In the genomic region with DNA sequence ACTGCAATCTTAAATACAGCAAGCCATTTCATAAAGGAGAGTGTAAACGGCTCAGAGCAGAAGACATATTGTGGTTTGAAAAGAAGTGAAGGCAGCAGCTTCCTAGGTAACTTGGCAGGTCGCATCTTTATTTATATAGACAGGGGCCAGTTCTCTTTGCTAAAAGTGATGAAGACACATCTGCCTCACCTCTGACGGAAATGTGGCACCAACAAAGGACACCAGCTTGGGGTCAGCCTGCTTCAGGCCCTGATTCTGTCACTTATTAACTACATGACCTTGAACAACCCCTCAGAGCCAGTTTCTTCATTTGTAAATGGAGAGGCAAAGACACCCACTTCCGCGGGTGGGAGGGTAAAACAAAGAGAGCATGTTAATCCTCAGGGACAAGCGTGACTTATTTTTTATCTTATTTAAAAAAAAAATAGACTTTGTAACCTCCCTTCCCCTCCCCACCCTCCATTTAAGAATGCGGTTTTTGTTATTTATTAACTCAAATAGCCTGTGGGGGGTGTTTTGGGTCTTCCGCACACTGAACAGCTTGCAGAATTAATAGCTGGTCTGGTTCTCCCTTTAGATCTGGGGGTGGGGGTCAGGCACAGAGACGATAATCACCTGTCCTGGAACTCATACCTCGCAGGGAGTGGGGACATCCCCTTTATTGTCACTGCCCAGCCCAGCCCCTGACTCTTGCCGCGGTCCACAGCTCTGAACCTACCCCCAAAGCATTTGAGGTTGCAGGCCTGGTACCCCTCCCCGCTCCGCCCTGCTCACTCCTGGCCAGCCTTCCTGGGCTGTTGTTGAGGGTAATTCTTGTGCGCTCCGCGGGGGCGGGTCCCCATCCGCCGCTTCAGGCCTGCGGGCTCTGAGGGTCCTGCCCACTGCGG, we compare ENCODE assay signal across 1 cellular context.
A peak's percentile ranks its signal among the peaks of the same experiment; 100 is the strongest.
TF ChIP-seq lines count a peak whose summit lies in the region.

No MANE protein-coding gene starts in this region.

TF ChIP-seq in HepG2, 621 proteins besides CTCF, POLR2A, EP300 and RAD21 (continued from another document and continues in another):
- TF ChIP-seq, protein P1, sequence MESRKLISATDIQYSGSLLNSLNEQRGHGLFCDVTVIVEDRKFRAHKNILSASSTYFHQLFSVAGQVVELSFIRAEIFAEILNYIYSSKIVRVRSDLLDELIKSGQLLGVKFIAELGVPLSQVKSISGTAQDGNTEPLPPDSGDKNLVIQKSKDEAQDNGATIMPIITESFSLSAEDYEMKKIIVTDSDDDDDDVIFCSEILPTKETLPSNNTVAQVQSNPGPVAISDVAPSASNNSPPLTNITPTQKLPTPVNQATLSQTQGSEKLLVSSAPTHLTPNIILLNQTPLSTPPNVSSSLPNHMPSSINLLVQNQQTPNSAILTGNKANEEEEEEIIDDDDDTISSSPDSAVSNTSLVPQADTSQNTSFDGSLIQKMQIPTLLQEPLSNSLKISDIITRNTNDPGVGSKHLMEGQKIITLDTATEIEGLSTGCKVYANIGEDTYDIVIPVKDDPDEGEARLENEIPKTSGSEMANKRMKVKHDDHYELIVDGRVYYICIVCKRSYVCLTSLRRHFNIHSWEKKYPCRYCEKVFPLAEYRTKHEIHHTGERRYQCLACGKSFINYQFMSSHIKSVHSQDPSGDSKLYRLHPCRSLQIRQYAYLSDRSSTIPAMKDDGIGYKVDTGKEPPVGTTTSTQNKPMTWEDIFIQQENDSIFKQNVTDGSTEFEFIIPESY (CRISPR knock-in tag; IDR thresholded peaks at IDR 0.05): peak; percentile 74
- TF ChIP-seq, protein P2, sequence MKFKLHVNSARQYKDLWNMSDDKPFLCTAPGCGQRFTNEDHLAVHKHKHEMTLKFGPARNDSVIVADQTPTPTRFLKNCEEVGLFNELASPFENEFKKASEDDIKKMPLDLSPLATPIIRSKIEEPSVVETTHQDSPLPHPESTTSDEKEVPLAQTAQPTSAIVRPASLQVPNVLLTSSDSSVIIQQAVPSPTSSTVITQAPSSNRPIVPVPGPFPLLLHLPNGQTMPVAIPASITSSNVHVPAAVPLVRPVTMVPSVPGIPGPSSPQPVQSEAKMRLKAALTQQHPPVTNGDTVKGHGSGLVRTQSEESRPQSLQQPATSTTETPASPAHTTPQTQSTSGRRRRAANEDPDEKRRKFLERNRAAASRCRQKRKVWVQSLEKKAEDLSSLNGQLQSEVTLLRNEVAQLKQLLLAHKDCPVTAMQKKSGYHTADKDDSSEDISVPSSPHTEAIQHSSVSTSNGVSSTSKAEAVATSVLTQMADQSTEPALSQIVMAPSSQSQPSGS (CRISPR knock-in tag; IDR thresholded peaks at IDR 0.05): peak; percentile 78; the same call in 1 of the 2 replicates
- TF ChIP-seq ZNF607 (CRISPR knock-in tag; IDR thresholded peaks at IDR 0.05; ENCODE audit: borderline replicate concordance): peak; percentile 58; the same call in 1 of the 2 replicates
- no peak for TF ChIP-seq ZFP36L2 (CRISPR knock-in tag; IDR thresholded peaks at IDR 0.05)
- TF ChIP-seq SIN3A (IDR thresholded peaks at IDR 0.05; ENCODE audit: borderline replicate concordance, low read depth, low read length): peak; percentile 55
- peak; percentile 29; the same call in 1 of the 2 replicates for TF ChIP-seq ZIK1 (CRISPR knock-in tag; IDR thresholded peaks at IDR 0.05; ENCODE audit: borderline replicate concordance, low read depth)
- TF ChIP-seq PHF20 (CRISPR knock-in tag; IDR thresholded peaks at IDR 0.05): peak; percentile 20; the same call in 1 of the 2 replicates
- TF ChIP-seq YEATS2 (CRISPR knock-in tag; IDR thresholded peaks at IDR 0.05; ENCODE audit: borderline replicate concordance): peak; percentile 26; the same call in 1 of the 2 replicates
- TF ChIP-seq, protein P3, sequence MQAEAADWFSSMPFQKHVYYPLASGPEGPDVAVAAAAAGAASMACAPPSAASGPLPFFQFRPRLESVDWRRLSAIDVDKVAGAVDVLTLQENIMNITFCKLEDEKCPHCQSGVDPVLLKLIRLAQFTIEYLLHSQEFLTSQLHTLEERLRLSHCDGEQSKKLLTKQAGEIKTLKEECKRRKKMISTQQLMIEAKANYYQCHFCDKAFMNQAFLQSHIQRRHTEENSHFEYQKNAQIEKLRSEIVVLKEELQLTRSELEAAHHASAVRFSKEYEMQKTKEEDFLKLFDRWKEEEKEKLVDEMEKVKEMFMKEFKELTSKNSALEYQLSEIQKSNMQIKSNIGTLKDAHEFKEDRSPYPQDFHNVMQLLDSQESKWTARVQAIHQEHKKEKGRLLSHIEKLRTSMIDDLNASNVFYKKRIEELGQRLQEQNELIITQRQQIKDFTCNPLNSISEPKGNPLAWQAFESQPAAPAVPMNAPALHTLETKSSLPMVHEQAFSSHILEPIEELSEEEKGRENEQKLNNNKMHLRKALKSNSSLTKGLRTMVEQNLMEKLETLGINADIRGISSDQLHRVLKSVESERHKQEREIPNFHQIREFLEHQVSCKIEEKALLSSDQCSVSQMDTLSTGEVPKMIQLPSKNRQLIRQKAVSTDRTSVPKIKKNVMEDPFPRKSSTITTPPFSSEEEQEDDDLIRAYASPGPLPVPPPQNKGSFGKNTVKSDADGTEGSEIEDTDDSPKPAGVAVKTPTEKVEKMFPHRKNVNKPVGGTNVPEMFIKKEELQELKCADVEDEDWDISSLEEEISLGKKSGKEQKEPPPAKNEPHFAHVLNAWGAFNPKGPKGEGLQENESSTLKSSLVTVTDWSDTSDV (CRISPR knock-in tag; IDR thresholded peaks at IDR 0.05): no peak
- TF ChIP-seq ZMYM4 (CRISPR knock-in tag; IDR thresholded peaks at IDR 0.05): peak; percentile 81
- TF ChIP-seq GATAD1 (CRISPR knock-in tag; IDR thresholded peaks at IDR 0.05): no peak; the same call in 1 of the 2 replicates
- TF ChIP-seq, protein P4, sequence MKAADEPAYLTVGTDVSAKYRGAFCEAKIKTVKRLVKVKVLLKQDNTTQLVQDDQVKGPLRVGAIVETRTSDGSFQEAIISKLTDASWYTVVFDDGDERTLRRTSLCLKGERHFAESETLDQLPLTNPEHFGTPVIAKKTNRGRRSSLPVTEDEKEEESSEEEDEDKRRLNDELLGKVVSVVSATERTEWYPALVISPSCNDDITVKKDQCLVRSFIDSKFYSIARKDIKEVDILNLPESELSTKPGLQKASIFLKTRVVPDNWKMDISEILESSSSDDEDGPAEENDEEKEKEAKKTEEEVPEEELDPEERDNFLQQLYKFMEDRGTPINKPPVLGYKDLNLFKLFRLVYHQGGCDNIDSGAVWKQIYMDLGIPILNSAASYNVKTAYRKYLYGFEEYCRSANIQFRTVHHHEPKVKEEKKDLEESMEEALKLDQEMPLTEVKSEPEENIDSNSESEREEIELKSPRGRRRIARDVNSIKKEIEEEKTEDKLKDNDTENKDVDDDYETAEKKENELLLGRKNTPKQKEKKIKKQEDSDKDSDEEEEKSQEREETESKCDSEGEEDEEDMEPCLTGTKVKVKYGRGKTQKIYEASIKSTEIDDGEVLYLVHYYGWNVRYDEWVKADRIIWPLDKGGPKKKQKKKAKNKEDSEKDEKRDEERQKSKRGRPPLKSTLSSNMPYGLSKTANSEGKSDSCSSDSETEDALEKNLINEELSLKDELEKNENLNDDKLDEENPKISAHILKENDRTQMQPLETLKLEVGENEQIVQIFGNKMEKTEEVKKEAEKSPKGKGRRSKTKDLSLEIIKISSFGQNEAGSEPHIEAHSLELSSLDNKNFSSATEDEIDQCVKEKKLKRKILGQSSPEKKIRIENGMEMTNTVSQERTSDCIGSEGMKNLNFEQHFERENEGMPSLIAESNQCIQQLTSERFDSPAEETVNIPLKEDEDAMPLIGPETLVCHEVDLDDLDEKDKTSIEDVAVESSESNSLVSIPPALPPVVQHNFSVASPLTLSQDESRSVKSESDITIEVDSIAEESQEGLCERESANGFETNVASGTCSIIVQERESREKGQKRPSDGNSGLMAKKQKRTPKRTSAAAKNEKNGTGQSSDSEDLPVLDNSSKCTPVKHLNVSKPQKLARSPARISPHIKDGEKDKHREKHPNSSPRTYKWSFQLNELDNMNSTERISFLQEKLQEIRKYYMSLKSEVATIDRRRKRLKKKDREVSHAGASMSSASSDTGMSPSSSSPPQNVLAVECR (CRISPR knock-in tag; IDR thresholded peaks at IDR 0.05; ENCODE audit: borderline replicate concordance): peak; percentile 47; the same call in 1 of the 2 replicates
- TF ChIP-seq, protein P5, sequence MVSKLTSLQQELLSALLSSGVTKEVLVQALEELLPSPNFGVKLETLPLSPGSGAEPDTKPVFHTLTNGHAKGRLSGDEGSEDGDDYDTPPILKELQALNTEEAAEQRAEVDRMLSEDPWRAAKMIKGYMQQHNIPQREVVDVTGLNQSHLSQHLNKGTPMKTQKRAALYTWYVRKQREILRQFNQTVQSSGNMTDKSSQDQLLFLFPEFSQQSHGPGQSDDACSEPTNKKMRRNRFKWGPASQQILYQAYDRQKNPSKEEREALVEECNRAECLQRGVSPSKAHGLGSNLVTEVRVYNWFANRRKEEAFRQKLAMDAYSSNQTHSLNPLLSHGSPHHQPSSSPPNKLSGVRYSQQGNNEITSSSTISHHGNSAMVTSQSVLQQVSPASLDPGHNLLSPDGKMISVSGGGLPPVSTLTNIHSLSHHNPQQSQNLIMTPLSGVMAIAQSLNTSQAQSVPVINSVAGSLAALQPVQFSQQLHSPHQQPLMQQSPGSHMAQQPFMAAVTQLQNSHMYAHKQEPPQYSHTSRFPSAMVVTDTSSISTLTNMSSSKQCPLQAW (CRISPR knock-in tag; IDR thresholded peaks at IDR 0.05): peak; percentile 100
- no peak for TF ChIP-seq ARHGAP35 (CRISPR knock-in tag; IDR thresholded peaks at IDR 0.05; ENCODE audit: borderline replicate concordance)
- TF ChIP-seq, protein P6, sequence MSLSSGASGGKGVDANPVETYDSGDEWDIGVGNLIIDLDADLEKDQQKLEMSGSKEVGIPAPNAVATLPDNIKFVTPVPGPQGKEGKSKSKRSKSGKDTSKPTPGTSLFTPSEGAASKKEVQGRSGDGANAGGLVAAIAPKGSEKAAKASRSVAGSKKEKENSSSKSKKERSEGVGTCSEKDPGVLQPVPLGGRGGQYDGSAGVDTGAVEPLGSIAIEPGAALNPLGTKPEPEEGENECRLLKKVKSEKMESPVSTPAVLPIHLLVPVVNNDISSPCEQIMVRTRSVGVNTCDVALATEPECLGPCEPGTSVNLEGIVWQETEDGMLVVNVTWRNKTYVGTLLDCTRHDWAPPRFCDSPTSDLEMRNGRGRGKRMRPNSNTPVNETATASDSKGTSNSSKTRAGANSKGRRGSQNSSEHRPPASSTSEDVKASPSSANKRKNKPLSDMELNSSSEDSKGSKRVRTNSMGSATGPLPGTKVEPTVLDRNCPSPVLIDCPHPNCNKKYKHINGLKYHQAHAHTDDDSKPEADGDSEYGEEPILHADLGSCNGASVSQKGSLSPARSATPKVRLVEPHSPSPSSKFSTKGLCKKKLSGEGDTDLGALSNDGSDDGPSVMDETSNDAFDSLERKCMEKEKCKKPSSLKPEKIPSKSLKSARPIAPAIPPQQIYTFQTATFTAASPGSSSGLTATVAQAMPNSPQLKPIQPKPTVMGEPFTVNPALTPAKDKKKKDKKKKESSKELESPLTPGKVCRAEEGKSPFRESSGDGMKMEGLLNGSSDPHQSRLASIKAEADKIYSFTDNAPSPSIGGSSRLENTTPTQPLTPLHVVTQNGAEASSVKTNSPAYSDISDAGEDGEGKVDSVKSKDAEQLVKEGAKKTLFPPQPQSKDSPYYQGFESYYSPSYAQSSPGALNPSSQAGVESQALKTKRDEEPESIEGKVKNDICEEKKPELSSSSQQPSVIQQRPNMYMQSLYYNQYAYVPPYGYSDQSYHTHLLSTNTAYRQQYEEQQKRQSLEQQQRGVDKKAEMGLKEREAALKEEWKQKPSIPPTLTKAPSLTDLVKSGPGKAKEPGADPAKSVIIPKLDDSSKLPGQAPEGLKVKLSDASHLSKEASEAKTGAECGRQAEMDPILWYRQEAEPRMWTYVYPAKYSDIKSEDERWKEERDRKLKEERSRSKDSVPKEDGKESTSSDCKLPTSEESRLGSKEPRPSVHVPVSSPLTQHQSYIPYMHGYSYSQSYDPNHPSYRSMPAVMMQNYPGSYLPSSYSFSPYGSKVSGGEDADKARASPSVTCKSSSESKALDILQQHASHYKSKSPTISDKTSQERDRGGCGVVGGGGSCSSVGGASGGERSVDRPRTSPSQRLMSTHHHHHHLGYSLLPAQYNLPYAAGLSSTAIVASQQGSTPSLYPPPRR (CRISPR knock-in tag; IDR thresholded peaks at IDR 0.05; ENCODE audit: borderline replicate concordance): peak; percentile 95
- TF ChIP-seq KAT7 (CRISPR knock-in tag; IDR thresholded peaks at IDR 0.05; ENCODE audit: borderline replicate concordance): 0 out of 2 replicates have a peak, but pooled peaks have one; percentile 48
- peak; percentile 84 for TF ChIP-seq HOXA3 (CRISPR knock-in tag; IDR thresholded peaks at IDR 0.05)
- TF ChIP-seq CREM (IDR thresholded peaks at IDR 0.05): peak; percentile 97
- TF ChIP-seq CREM (CRISPR knock-in tag; IDR thresholded peaks at IDR 0.05): no peak
- TF ChIP-seq NRL (CRISPR knock-in tag; IDR thresholded peaks at IDR 0.05; ENCODE audit: borderline replicate concordance): no peak; the same call in 1 of the 2 replicates
- TF ChIP-seq RFX3 (CRISPR knock-in tag; IDR thresholded peaks at IDR 0.05): no peak
- peak; percentile 8; the same call in 1 of the 2 replicates for TF ChIP-seq ZNF629 (CRISPR knock-in tag; conservative IDR thresholded peaks at IDR 0.05)
- TF ChIP-seq ZNF749 (CRISPR knock-in tag; IDR thresholded peaks at IDR 0.05; ENCODE audit: borderline replicate concordance): peak; percentile 79; the same call in 1 of the 2 replicates
- peak; percentile 66; the same call in 1 of the 2 replicates for TF ChIP-seq PCBP1 (IDR thresholded peaks at IDR 0.05; ENCODE audit: borderline replicate concordance, low read depth, low read length)
- peak; percentile 87 for TF ChIP-seq FOSL2 (CRISPR knock-in tag; IDR thresholded peaks at IDR 0.05)
- TF ChIP-seq SNAPC2 (CRISPR knock-in tag; IDR thresholded peaks at IDR 0.05): no peak
- TF ChIP-seq ZFX (CRISPR knock-in tag; IDR thresholded peaks at IDR 0.05; ENCODE audit: low read depth): peak; percentile 77
- TF ChIP-seq ZNF501 (CRISPR knock-in tag; IDR thresholded peaks at IDR 0.05): peak; percentile 95
- peak; percentile 75 for TF ChIP-seq SAP130 (CRISPR knock-in tag; IDR thresholded peaks at IDR 0.05; ENCODE audit: low read depth)
- TF ChIP-seq ZNF143 (CRISPR knock-in tag; IDR thresholded peaks at IDR 0.05): peak; percentile 49; the same call in 1 of the 2 replicates
- TF ChIP-seq, protein P7, sequence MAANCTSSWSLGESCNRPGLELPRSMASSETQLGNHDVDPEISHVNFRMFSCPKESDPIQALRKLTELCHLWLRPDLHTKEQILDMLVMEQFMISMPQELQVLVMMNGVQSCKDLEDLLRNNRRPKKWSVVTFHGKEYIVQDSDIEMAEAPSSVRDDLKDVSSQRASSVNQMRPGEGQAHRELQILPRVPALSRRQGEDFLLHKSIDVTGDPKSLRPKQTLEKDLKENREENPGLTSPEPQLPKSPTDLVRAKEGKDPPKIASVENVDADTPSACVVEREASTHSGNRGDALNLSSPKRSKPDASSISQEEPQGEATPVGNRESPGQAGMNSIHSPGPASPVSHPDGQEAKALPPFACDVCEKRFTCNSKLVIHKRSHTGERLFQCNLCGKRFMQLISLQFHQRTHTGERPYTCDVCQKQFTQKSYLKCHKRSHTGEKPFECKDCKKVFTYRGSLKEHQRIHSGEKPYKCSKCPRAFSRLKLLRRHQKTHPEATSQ (CRISPR knock-in tag; IDR thresholded peaks at IDR 0.05; ENCODE audit: borderline replicate concordance): peak; percentile 58; the same call in 1 of the 2 replicates
- TF ChIP-seq ZNF773 (CRISPR knock-in tag; IDR thresholded peaks at IDR 0.05; ENCODE audit: borderline replicate concordance): no peak
- peak; percentile 74 for TF ChIP-seq RBFOX2 (IDR thresholded peaks at IDR 0.05; ENCODE audit: low read depth, low read length)
- TF ChIP-seq, protein P8, sequence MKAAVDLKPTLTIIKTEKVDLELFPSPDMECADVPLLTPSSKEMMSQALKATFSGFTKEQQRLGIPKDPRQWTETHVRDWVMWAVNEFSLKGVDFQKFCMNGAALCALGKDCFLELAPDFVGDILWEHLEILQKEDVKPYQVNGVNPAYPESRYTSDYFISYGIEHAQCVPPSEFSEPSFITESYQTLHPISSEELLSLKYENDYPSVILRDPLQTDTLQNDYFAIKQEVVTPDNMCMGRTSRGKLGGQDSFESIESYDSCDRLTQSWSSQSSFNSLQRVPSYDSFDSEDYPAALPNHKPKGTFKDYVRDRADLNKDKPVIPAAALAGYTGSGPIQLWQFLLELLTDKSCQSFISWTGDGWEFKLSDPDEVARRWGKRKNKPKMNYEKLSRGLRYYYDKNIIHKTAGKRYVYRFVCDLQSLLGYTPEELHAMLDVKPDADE (CRISPR knock-in tag; IDR thresholded peaks at IDR 0.05): no peak
